15 cellular contexts compared by ENCODE assay signal in genomic region chr9:112558978-112559377, GRCh38.
A peak's percentile ranks its signal among the peaks of the same experiment; 100 is the strongest.
DNase-seq lines count a peak whose midpoint lies in the region; FAIRE-seq and TF ChIP-seq lines count a peak whose summit lies in the region.
"Had no signal": no experiment of that assay in that cellular context is flagged by ENCODE, and none has a peak within 500 bp of the region (broad histone marks: within the 10 kb centered on the region; RNA-seq: fewer than 3 reads in every experiment).

No MANE protein-coding gene starts in this region.

- no peak overlapping the region for H3K14ac ChIP-seq in H9 (ENCODE audit: insufficient read depth, low read length)

- no peaks in the 10 kb centered on the region for H3K27me3 Mint-ChIP-seq in H9 (ENCODE audit: low read depth)
- H3K27me3 Mint-ChIP-seq: CD8-positive, alpha-beta memory T cell had no signal

- H3K4me2 ChIP-seq in H9 (ENCODE audit: insufficient read depth, insufficient read length, low read length) (no peak overlapping the region), Karpas-422 (ENCODE audit: low read depth, low read length, poor library complexity, severe bottlenecking) (no peak overlapping the region), keratinocyte (ENCODE audit: control insufficient read depth, extremely low read depth, insufficient read depth, low read depth, low read length) (peak overlapping the region; percentile 14)

- no peak overlapping the region for H3K4me3 Mint-ChIP-seq in H9
- H3K4me3 Mint-ChIP-seq: CD14-positive monocyte; CD8-positive, alpha-beta memory T cell had no signal

- peak overlapping the region; percentile 5 for H3K18ac ChIP-seq in H9 (ENCODE audit: insufficient read length, low read depth, low read length)

- no peak overlapping the region for H3K4ac ChIP-seq in H9 (ENCODE audit: low read depth, low read length)

- no peaks in the 10 kb centered on the region for H3K36me3 ChIP-seq in Karpas-422 (ENCODE audit: insufficient read depth, low read length)
- no peaks in the 10 kb centered on the region for H3K36me3 ChIP-seq in keratinocyte (ENCODE audit: control insufficient read depth in 2 of 2, extremely low read depth in 1 of 2, insufficient read depth in 2 of 2, low read length in 2 of 2)

- peaks cover 38 to 39% of the 10 kb centered on the region in 2 experiments for H3K4me1 Mint-ChIP-seq in H9
- H3K4me1 Mint-ChIP-seq: CD8-positive, alpha-beta memory T cell had no signal

- no peak overlapping the region for H2BK5ac ChIP-seq in H9 (ENCODE audit: insufficient read length, low read length)

- dilution Hi-C loops in keratinocyte (cut with MboI; ENCODE audit: extremely low pct_ligation_motif_present, low sequenced_read_pairs) = no loop called here

- peaks cover 3% of the 10 kb centered on the region for H3K79me1 ChIP-seq in H9 (ENCODE audit: insufficient read depth, low read depth, low read length, poor library complexity, severe bottlenecking)

- H4K5ac ChIP-seq in H9 (ENCODE audit: insufficient read length, low read depth, low read length) = no peak overlapping the region

- H2AFZ ChIP-seq in H9 (ENCODE audit: low read length) (no peak overlapping the region), Karpas-422 (ENCODE audit: low read length) (no peak overlapping the region), keratinocyte (ENCODE audit: control insufficient read depth, low read length) (no peak overlapping the region)

- no peaks in the 10 kb centered on the region; the same call in 1 of the 2 replicates for H3K4me1 ChIP-seq in H9 (ENCODE audit: insufficient read depth, low read length)
- H3K4me1 ChIP-seq in Karpas-422 (ENCODE audit: low read length) = peaks cover 40% of the 10 kb centered on the region
- H3K4me1 ChIP-seq in keratinocyte (ENCODE audit: control insufficient read depth, extremely low read depth, insufficient read depth, low read length) = peaks cover 43% of the 10 kb centered on the region

- no peak overlapping the region for H4K8ac ChIP-seq in H9 (replicated peaks; ENCODE audit: insufficient read length, low read depth, low read length)

- no peak overlapping the region for H2AK5ac ChIP-seq in H9 (ENCODE audit: insufficient read length, low read length)

- no peaks in the 10 kb centered on the region for H3K9me2 ChIP-seq in Karpas-422 (replicated peaks; ENCODE audit: insufficient read depth, low read length)

- no peak for DNase-seq in H9
- DNase-seq in Karpas-422 = no peak
- DNase-seq in keratinocyte (ENCODE audit: low read depth, low spot score) = no peak
- peak; percentile 45 for DNase-seq in putamen (ENCODE audit: low spot score)
- DNase-seq in activated CD4-positive, alpha-beta T cell treated with anti-CD3 and anti-CD28 coated beads, Interleukin-2, amount 50 U/mL, for 1 hour = no peak
- DNase-seq in cerebellar nuclear complex (lab: John Stamatoyannopoulos, UW) = no peak
- DNase-seq in central memory CD4-positive, alpha-beta T cell = no peak
- DNase-seq: Caco-2; CD8-positive, alpha-beta memory T cell; DND-41; GDM1; H7; KBM-7 had no signal

- H3K27me3 ChIP-seq in H9 (ENCODE audit: insufficient read depth, low read length) (no peaks in the 10 kb centered on the region), Karpas-422 (ENCODE audit: low read length) (no peaks in the 10 kb centered on the region), keratinocyte (ENCODE audit: control insufficient read depth, extremely low read depth, insufficient read depth, low read length) (no peaks in the 10 kb centered on the region)

- no peaks in the 10 kb centered on the region for H3K9me3 ChIP-seq in H9 (ENCODE audit: control insufficient read depth, low read depth, low read length)
- H3K9me3 ChIP-seq in Karpas-422 (ENCODE audit: low read length) = no peaks in the 10 kb centered on the region
- no peaks in the 10 kb centered on the region for H3K9me3 ChIP-seq in keratinocyte (ENCODE audit: control insufficient read depth, low read depth, low read length)
- H3K9me3 ChIP-seq: Caco-2 had no signal

- H3K27ac Mint-ChIP-seq in H9 = peak overlapping the region in 2 of 3 experiments; percentile 15 to 68; a peak in 4 of 7 replicates
- H3K27ac Mint-ChIP-seq: CD8-positive, alpha-beta memory T cell had no signal

- no peak overlapping the region for H3T11ph ChIP-seq in H9 (ENCODE audit: low read length)

- H3K4me3 ChIP-seq in Karpas-422 (ENCODE audit: low read length) (no peak overlapping the region), keratinocyte (ENCODE audit: control insufficient read depth in 2 of 3, extremely low read depth in 1 of 3, insufficient read depth in 2 of 3, low read depth in 1 of 3, low read length in 3 of 3) (no peak overlapping the region)

- H2BK20ac ChIP-seq in H9 (ENCODE audit: low read depth, low read length, poor library complexity, severe bottlenecking) = no peak overlapping the region

- WGBS in H9 (ENCODE audit: extremely low coverage, insufficient read length, low lambda C conversion rate) = no CpG with 5 or more reads among the region's 2 CpGs

- H3K36me3 Mint-ChIP-seq in H9 (ENCODE audit: insufficient read depth in 1 of 3, low read depth in 3 of 3) = peaks cover 0 to 11% (median 10%) of the 10 kb centered on the region in 3 experiments; a peak in 6 of 7 replicates
- H3K36me3 Mint-ChIP-seq: CD8-positive, alpha-beta memory T cell had no signal

- H3K79me2 ChIP-seq in H9 (ENCODE audit: insufficient read depth, low read length) = no peaks in the 10 kb centered on the region; the same call in 1 of the 2 replicates
- peaks cover 98% of the 10 kb centered on the region for H3K79me2 ChIP-seq in Karpas-422 (ENCODE audit: low read length)
- H3K79me2 ChIP-seq in keratinocyte (ENCODE audit: control insufficient read depth, insufficient read depth, low read length) = no peaks in the 10 kb centered on the region

- H3K23me2 ChIP-seq in H9 (ENCODE audit: insufficient read length, low read depth, low read length, poor library complexity, severe bottlenecking) = no peaks in the 10 kb centered on the region

- H3K23ac ChIP-seq in H9 (ENCODE audit: insufficient read length, low read depth, low read length) = no peak overlapping the region

- H2BK15ac ChIP-seq in H9 (ENCODE audit: low read depth, low read length) = no peak overlapping the region

- TF ChIP-seq CTCF in H9 (conservative IDR thresholded peaks at IDR 0.05) (no peak), keratinocyte (optimal IDR thresholded peaks at IDR 0.05 in 1 of 3, IDR thresholded peaks at IDR 0.05 in 1 of 3, conservative IDR thresholded peaks at IDR 0.05 in 1 of 3; ENCODE audit: extremely low read depth in 1 of 3, insufficient read depth in 2 of 3, low read length in 3 of 3) (no peak)

- H3K9ac ChIP-seq in H9 (ENCODE audit: extremely low read depth, insufficient read length, low read length) (no peak overlapping the region), Karpas-422 (ENCODE audit: low read length) (no peak overlapping the region), keratinocyte (ENCODE audit: control insufficient read depth, extremely low read depth, insufficient read depth, low read length) (no peak overlapping the region)

- no peaks in the 10 kb centered on the region for H3K9me1 ChIP-seq in keratinocyte (ENCODE audit: control insufficient read depth, extremely low read depth, insufficient read depth, low read length)

- H3K9me3 Mint-ChIP-seq in H9 = 0 out of 5 replicates have a peak, but pooled peaks cover 0 to 3% of the 10 kb centered on the region in 2 experiments

- no peak overlapping the region for H3K56ac ChIP-seq in H9 (ENCODE audit: insufficient read length, low read depth, low read length)

- H2BK12ac ChIP-seq in H9 (ENCODE audit: insufficient read length, low read depth, low read length) = no peak overlapping the region

- no peak for FAIRE-seq in keratinocyte (lab: Jason Lieb, UNC)
- FAIRE-seq: GM12892 had no signal

- no peak overlapping the region for H2BK120ac ChIP-seq in H9 (ENCODE audit: low read depth, low read length, poor library complexity, severe bottlenecking)

- no peak overlapping the region for H4K91ac ChIP-seq in H9 (ENCODE audit: insufficient read length, low read depth, low read length)

- no peak overlapping the region for H3K27ac ChIP-seq in H9 (ENCODE audit: insufficient read length, low read depth, low read length)
- H3K27ac ChIP-seq in Karpas-422 (ENCODE audit: low read length) = 0 out of 2 replicates have a peak overlapping the region, but pooled peaks have one; percentile 6
- H3K27ac ChIP-seq in keratinocyte (ENCODE audit: control insufficient read depth, insufficient read depth, low read length) = no peak overlapping the region

- H4K20me1 ChIP-seq in H9 (ENCODE audit: control insufficient read depth, insufficient read depth, insufficient read length) = no peaks in the 10 kb centered on the region
- H4K20me1 ChIP-seq in Karpas-422 (ENCODE audit: insufficient read depth, low read depth, low read length) = no peaks in the 10 kb centered on the region
- no peaks in the 10 kb centered on the region for H4K20me1 ChIP-seq in keratinocyte (ENCODE audit: control insufficient read depth, extremely low read depth, insufficient read depth, low read length)
